ENCODE assay signal across 1 cellular context in genomic region chr1:168977618-168978017, GRCh38.
TF ChIP-seq lines count a peak whose summit lies in the region.

No MANE protein-coding gene starts in this region.

TF ChIP-seq in GM23338, 12 proteins besides CTCF, POLR2A, EP300 and RAD21 (continued from another document):
- TF ChIP-seq, protein P1, sequence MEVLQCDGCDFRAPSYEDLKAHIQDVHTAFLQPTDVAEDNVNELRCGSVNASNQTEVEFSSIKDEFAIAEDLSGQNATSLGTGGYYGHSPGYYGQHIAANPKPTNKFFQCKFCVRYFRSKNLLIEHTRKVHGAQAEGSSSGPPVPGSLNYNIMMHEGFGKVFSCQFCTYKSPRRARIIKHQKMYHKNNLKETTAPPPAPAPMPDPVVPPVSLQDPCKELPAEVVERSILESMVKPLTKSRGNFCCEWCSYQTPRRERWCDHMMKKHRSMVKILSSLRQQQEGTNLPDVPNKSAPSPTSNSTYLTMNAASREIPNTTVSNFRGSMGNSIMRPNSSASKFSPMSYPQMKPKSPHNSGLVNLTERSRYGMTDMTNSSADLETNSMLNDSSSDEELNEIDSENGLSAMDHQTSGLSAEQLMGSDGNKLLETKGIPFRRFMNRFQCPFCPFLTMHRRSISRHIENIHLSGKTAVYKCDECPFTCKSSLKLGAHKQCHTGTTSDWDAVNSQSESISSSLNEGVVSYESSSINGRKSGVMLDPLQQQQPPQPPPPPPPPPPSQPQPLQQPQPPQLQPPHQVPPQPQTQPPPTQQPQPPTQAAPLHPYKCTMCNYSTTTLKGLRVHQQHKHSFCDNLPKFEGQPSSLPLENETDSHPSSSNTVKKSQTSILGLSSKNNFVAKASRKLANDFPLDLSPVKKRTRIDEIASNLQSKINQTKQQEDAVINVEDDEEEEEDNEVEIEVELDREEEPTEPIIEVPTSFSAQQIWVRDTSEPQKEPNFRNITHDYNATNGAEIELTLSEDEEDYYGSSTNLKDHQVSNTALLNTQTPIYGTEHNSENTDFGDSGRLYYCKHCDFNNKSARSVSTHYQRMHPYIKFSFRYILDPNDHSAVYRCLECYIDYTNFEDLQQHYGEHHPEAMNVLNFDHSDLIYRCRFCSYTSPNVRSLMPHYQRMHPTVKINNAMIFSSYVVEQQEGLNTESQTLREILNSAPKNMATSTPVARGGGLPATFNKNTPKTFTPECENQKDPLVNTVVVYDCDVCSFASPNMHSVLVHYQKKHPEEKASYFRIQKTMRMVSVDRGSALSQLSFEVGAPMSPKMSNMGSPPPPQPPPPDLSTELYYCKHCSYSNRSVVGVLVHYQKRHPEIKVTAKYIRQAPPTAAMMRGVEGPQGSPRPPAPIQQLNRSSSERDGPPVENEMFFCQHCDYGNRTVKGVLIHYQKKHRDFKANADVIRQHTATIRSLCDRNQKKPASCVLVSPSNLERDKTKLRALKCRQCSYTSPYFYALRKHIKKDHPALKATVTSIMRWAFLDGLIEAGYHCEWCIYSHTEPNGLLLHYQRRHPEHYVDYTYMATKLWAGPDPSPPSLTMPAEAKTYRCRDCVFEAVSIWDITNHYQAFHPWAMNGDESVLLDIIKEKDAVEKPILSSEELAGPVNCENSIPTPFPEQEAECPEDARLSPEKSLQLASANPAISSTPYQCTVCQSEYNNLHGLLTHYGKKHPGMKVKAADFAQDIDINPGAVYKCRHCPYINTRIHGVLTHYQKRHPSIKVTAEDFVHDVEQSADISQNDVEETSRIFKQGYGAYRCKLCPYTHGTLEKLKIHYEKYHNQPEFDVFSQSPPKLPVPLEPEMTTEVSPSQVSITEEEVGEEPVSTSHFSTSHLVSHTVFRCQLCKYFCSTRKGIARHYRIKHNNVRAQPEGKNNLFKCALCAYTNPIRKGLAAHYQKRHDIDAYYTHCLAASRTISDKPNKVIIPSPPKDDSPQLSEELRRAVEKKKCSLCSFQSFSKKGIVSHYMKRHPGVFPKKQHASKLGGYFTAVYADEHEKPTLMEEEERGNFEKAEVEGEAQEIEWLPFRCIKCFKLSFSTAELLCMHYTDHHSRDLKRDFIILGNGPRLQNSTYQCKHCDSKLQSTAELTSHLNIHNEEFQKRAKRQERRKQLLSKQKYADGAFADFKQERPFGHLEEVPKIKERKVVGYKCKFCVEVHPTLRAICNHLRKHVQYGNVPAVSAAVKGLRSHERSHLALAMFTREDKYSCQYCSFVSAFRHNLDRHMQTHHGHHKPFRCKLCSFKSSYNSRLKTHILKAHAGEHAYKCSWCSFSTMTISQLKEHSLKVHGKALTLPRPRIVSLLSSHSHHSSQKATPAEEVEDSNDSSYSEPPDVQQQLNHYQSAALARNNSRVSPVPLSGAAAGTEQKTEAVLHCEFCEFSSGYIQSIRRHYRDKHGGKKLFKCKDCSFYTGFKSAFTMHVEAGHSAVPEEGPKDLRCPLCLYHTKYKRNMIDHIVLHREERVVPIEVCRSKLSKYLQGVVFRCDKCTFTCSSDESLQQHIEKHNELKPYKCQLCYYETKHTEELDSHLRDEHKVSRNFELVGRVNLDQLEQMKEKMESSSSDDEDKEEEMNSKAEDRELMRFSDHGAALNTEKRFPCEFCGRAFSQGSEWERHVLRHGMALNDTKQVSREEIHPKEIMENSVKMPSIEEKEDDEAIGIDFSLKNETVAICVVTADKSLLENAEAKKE (CRISPR knock-in tag; IDR thresholded peaks at IDR 0.05) = no peak
- no peak for TF ChIP-seq POLR2AphosphoS5 (IDR thresholded peaks at IDR 0.05; ENCODE audit: low read depth)
- no peak for TF ChIP-seq NANOG (IDR thresholded peaks at IDR 0.05; ENCODE audit: borderline replicate concordance)
- no peak for TF ChIP-seq REST (IDR thresholded peaks at IDR 0.05; ENCODE audit: unreplicated experiment)
